Comparison of ENCODE assay signal across 8 cellular contexts in genomic region chr6:111605100-111605748, GRCh38. TPM values are rescaled to one million over a fixed set of nuclear protein-coding genes. Genes with fewer than 3 reads are reported as not detected.
A peak's percentile ranks its signal among the peaks of the same experiment; 100 is the strongest.
DNase-seq lines count a peak whose midpoint lies in the region; ATAC-seq and TF ChIP-seq lines count a peak whose summit lies in the region.

No MANE protein-coding gene starts in this region.

- no peaks in the 10 kb centered on the region for H3K79me2 ChIP-seq in OCI-LY3 (ENCODE audit: low read length)

- H3K36me3 Mint-ChIP-seq in progenitor cell of endocrine pancreas (ENCODE audit: insufficient read depth), result no peaks in the 10 kb centered on the region

- POLR2A ChIA-PET in AG04450 (lab: Yijun Ruan, JAX), result interaction anchor here (0.6 to 2.1 kb wide), 8 partner anchors 14 to 346 kb away, joined by 3 to 18 read pairs (median 6); partner anchors contain the start of gene REV3L

- H3K27me3 ChIP-seq in AG04450 (ENCODE audit: control insufficient read depth, insufficient read depth, low read length) (no peaks in the 10 kb centered on the region), OCI-LY3 (ENCODE audit: low read depth, low read length) (no peaks in the 10 kb centered on the region), right cardiac atrium (ENCODE audit: control insufficient read depth, insufficient read depth) (no peaks in the 10 kb centered on the region)

- H3K9me3 Mint-ChIP-seq in progenitor cell of endocrine pancreas (ENCODE audit: low read depth), result no peaks in the 10 kb centered on the region

- CTCF ChIA-PET in AG04450 (lab: Charles Lee), result interaction anchor here (0.8 to 1.2 kb wide), 2 partner anchors 37 to 346 kb away, joined by 3 read pairs; a partner anchor contains a TSS

- peak overlapping the region; percentile 98 for H3K27ac ChIP-seq in AG04450 (ENCODE audit: low read depth, low read length)
- peak overlapping the region; percentile 59 for H3K27ac ChIP-seq in OCI-LY3 (ENCODE audit: low read length)
- H3K27ac ChIP-seq in right cardiac atrium (ENCODE audit: low read length), result peak overlapping the region; percentile 100

- H3K4me1 Mint-ChIP-seq in progenitor cell of endocrine pancreas (ENCODE audit: low read depth), result peaks cover 52% of the 10 kb centered on the region

- WGBS in right cardiac atrium, result 2% methylated on average over 18 of the region's 18 CpGs

- no peak for TF ChIP-seq CTCF in AG04450 (IDR thresholded peaks at IDR 0.05; ENCODE audit: low read depth, low read length)
- no peak for TF ChIP-seq CTCF in OCI-LY3 (IDR thresholded peaks at IDR 0.05; ENCODE audit: low read depth, low read length)
- TF ChIP-seq CTCF in progenitor cell of endocrine pancreas (IDR thresholded peaks at IDR 0.05; ENCODE audit: unreplicated experiment), result no peak

- no peaks in the 10 kb centered on the region for H3K27me3 Mint-ChIP-seq in progenitor cell of endocrine pancreas

- H3K4me3 ChIP-seq in AG04450 (ENCODE audit: low read depth, low read length), result peak overlapping the region; percentile 67
- H3K4me3 ChIP-seq in OCI-LY3 (ENCODE audit: low read length), result peak overlapping the region; percentile 99
- H3K4me3 ChIP-seq in right cardiac atrium (ENCODE audit: low read length), result peak overlapping the region; percentile 92

- H4K20me1 ChIP-seq in OCI-LY3 (ENCODE audit: insufficient read depth, low read length), result no peaks in the 10 kb centered on the region

- H3K4me2 ChIP-seq in OCI-LY3 (ENCODE audit: low read length), result peak overlapping the region; percentile 98

- DNase-seq in AG04450 (ENCODE audit: low read depth, low spot score) (no peak), amygdala (lab: John Stamatoyannopoulos, UW) (peak in 46 of 56 donors; percentile 20 to 73 (median 52)), right cardiac atrium (peak; percentile 87 to 94 (median 93)), progenitor cell of endocrine pancreas (ENCODE audit: low spot score, unreplicated experiment) (no peak), HuH-7.5 (ENCODE audit: low spot score) (no peak)

- peak overlapping the region; percentile 100 for H2AFZ ChIP-seq in OCI-LY3 (ENCODE audit: low read depth, low read length)

- peak overlapping the region; percentile 93 for H3K27ac Mint-ChIP-seq in progenitor cell of endocrine pancreas

- ATAC-seq in GM18519 (IDR thresholded peaks at IDR 0.05; ENCODE audit: low FRiP score, unreplicated experiment) (peak; percentile 15), HG02981 (IDR thresholded peaks at IDR 0.05; ENCODE audit: unreplicated experiment) (peak; percentile 42), right cardiac atrium (peak; percentile 82 to 83)

- H3K4me1 ChIP-seq in OCI-LY3 (ENCODE audit: low read length) (peaks cover 7% of the 10 kb centered on the region; the same call in 1 of the 2 replicates), right cardiac atrium (ENCODE audit: control insufficient read depth, insufficient read depth, low read length) (peaks cover 17% of the 10 kb centered on the region)

- H3K9ac ChIP-seq in OCI-LY3 (ENCODE audit: low read length), result peak overlapping the region; percentile 90

- H3K4me3 Mint-ChIP-seq in progenitor cell of endocrine pancreas (ENCODE audit: low read depth), result peak overlapping the region; percentile 82

- intact Hi-C loops in right cardiac atrium (cut with DNase I), result loop anchor here in 2 of 4 donors (10.0 kb wide), 2 partner anchors 60 to 120 kb away; partner anchors contain the start of gene REV3L (in 1 of the 2)

- no peaks in the 10 kb centered on the region for H3K36me3 ChIP-seq in OCI-LY3 (replicated peaks; ENCODE audit: low read depth, low read length)

- H3K9me3 ChIP-seq in AG04450 (ENCODE audit: control insufficient read depth, insufficient read depth, low read length) (no peaks in the 10 kb centered on the region), OCI-LY3 (ENCODE audit: insufficient read depth, low read length) (no peaks in the 10 kb centered on the region), right cardiac atrium (ENCODE audit: control insufficient read depth, low read length) (no peaks in the 10 kb centered on the region)

RNA-seq across cellular contexts. Expression of gene TRAF3IP2, which starts 0.5 kb away (rescaled TPM):
- 17.2 and 21.6 TPM in 2 replicates for polyA plus RNA-seq in AG04450 (2011; rRNA removed)
- polyA minus RNA-seq in AG04450 (2011; rRNA and poly(A)+ RNA removed), result 19.8 and 21.4 TPM in 2 replicates
- total RNA-seq in right cardiac atrium, result 10 to 100 TPM; 12.7 to 16.0 (median 13.1) TPM
- 14.1 TPM for polyA plus RNA-seq in right cardiac atrium
- 23.4 and 24.9 TPM in 2 replicates for total RNA-seq in progenitor cell of endocrine pancreas

Comparison
In these comparisons a context has a peak if more than half of its experiments do, and no peak if none do; other contexts are left out.
1. DNase-seq: peak in amygdala (46 of 56) and right cardiac atrium (3 of 3); none in AG04450 (single experiment), progenitor cell of endocrine pancreas (single experiment) and HuH-7.5 (single experiment).
2. ATAC-seq: peak in every context shown above with its lines; median percentile 82 in right cardiac atrium; 42 in HG02981; 15 in GM18519.
3. Peak in every context shown above with its lines, with median percentiles within 50 percentile points of each other: H3K27ac ChIP-seq and H3K4me3 ChIP-seq.